19 cellular contexts compared by ENCODE assay signal in the genomic region with DNA sequence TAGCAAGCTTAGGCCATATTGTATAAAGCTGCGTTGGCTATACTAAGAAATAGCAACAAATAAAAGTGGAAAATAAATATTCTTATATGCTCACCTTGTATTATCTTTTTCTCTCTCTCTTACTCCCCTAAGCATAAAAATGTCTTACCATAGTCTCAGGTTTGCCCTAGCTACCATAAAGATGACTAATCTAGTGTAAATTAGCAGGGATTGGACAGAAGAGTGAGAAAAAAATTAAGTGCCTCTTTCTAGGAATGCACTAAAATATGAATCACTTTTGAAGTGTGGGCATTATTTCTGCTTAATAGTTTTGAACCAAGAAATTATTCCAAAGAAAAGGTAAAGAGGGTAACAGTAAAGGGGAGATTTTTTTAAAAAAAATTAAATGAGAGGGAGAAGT.
"Had no signal": no experiment of that assay in that cellular context is flagged by ENCODE, and none has a peak within 500 bp of the region (broad histone marks: within the 10 kb centered on the region; RNA-seq: fewer than 3 reads in every experiment).

No MANE protein-coding gene starts in this region.

- ATAC-seq: activated naive CD4-positive, alpha-beta T cell treated with anti-CD3 and anti-CD28 coated beads, Interleukin-2, amount 50 U/mL, for 72 hours; activated T-helper 17 cell treated with anti-CD3 and anti-CD28 coated beads, Interleukin-2, amount 50 U/mL, for 72 hours; naive thymus-derived CD8-positive, alpha-beta T cell had no signal

- H3K36me3 ChIP-seq: adrenal gland, cardiac muscle cell, left ventricle myocardium inferior, neural progenitor cell, prostate gland, spleen, upper lobe of left lung had no signal

- H3K27ac ChIP-seq: adrenal gland, cardiac muscle cell, left ventricle myocardium inferior, neural progenitor cell, prostate gland, spleen, upper lobe of left lung had no signal

- H3K27me3 ChIP-seq: adrenal gland, cardiac muscle cell, neural progenitor cell, spleen, upper lobe of left lung had no signal

- H2AFZ ChIP-seq: neural progenitor cell had no signal

- DNase-seq: activated CD4-positive, alpha-beta T cell treated with anti-CD3 and anti-CD28 coated beads for 1 hour; activated T-cell treated with anti-CD3 and anti-CD28 coated beads, Interleukin-2, amount 50 U/mL, for 24 hours; adrenal gland; effector CD4-positive, alpha-beta T cell; erythroblast; foreskin melanocyte; kidney; left ventricle myocardium inferior; naive thymus-derived CD8-positive, alpha-beta T cell; spleen; stimulated activated CD4-positive, alpha-beta T cell treated with anti-CD3 and anti-CD28 coated beads, Interleukin-4, amount 100 ng/mL, for 1 hour; stimulated activated naive CD4-positive, alpha-beta T cell treated with Interleukin-2 at 50 U/mL for 16 hours; T-helper 1 cell; upper lobe of left lung had no signal

- H3K4me3 ChIP-seq: adrenal gland, cardiac muscle cell, left ventricle myocardium inferior, neural progenitor cell, prostate gland, spleen, upper lobe of left lung had no signal

- H3K4me2 ChIP-seq: neural progenitor cell had no signal

- H3K4me1 ChIP-seq: adrenal gland, left ventricle myocardium inferior, neural progenitor cell, prostate gland, spleen, upper lobe of left lung had no signal

- H3K9me3 ChIP-seq: adrenal gland, prostate gland had no signal

- H3K9ac ChIP-seq: neural progenitor cell had no signal
